ENCODE assay signal across 13 cellular contexts in genomic region chr12:34405286-34406227, GRCh38.
DNase-seq lines count a peak whose midpoint lies in the region; ATAC-seq and TF ChIP-seq lines count a peak whose summit lies in the region.
"Had no signal": no experiment of that assay in that cellular context is flagged by ENCODE, and none has a peak within 500 bp of the region (broad histone marks: within the 10 kb centered on the region; RNA-seq: fewer than 3 reads in every experiment).

No MANE protein-coding gene starts in this region.

- TF ChIP-seq CTCF in RWPE2 (IDR thresholded peaks at IDR 0.05; ENCODE audit: poor library complexity, severe bottlenecking), result no peak
- TF ChIP-seq CTCF in ovary (IDR thresholded peaks at IDR 0.05), result no peak
- TF ChIP-seq CTCF in foreskin keratinocyte (conservative IDR thresholded peaks at IDR 0.05), result no peak

- H3K27me3 ChIP-seq in RWPE2 (ENCODE audit: insufficient read depth, poor library complexity, severe bottlenecking) (no peaks in the 10 kb centered on the region), ovary (no peaks in the 10 kb centered on the region), foreskin keratinocyte (no peaks in the 10 kb centered on the region)
- H3K27me3 ChIP-seq: MG63, tibial nerve had no signal

- no peaks in the 10 kb centered on the region for H3K36me3 ChIP-seq in RWPE2 (ENCODE audit: low read depth)
- H3K36me3 ChIP-seq in ovary, result no peaks in the 10 kb centered on the region
- H3K36me3 ChIP-seq: MG63, tibial nerve had no signal

- H3K4me3 ChIP-seq in RWPE2 (ENCODE audit: severe bottlenecking) (no peak overlapping the region), ovary (no peak overlapping the region)
- H3K4me3 ChIP-seq: MG63, tibial nerve had no signal

- no peak overlapping the region for H3K27ac ChIP-seq in RWPE2 (ENCODE audit: poor library complexity, severe bottlenecking)
- no peak overlapping the region for H3K27ac ChIP-seq in ovary
- no peak overlapping the region for H3K27ac ChIP-seq in foreskin keratinocyte
- H3K27ac ChIP-seq: tibial nerve, VCaP had no signal

- intact Hi-C loops in Right ventricle myocardium superior (cut with DNase I), result no loop called here
- intact Hi-C loops in ovary (cut with DNase I), result no loop called here

- peak; percentile 0 for DNase-seq in AG08396 (ENCODE audit: low spot score)
- DNase-seq in RWPE2 (ENCODE audit: low spot score), result peak; percentile 29
- DNase-seq in Right ventricle myocardium superior, result peak; percentile 12
- DNase-seq in ovary, result peak; percentile 3 to 12 (median 5)
- no peak for DNase-seq in hippocampal formation (lab: John Stamatoyannopoulos, UW)
- DNase-seq in foreskin keratinocyte, result no peak
- DNase-seq in stimulated activated naive CD8-positive, alpha-beta T cell treated with anti-CD3 and anti-CD28 coated beads, Interleukin-15, Interleukin-2, amounts not matched to agents 100 U/mL and 50 U/mL, for 24 hours, result no peak
- DNase-seq: dermis blood vessel endothelial cell, MG63, NCI-H345 had no signal

- WGBS in ovary, 3 donors, result 64 to 75% (median 68%) methylated on average over 22 of the region's 22 CpGs

- ATAC-seq in RWPE2 (ENCODE audit: low read depth) (no peak), Right ventricle myocardium superior (ENCODE audit: poor library complexity) (no peak), HG03439 (IDR thresholded peaks at IDR 0.05; ENCODE audit: unreplicated experiment) (no peak), foreskin keratinocyte (no peak)
- no peak for ATAC-seq in stimulated activated naive CD8-positive, alpha-beta T cell treated with anti-CD3 and anti-CD28 coated beads, Interleukin-15, Interleukin-2, amounts not matched to agents 100 U/mL and 50 U/mL, for 24 hours

- no peak for TF ChIP-seq EP300 in ovary (IDR thresholded peaks at IDR 0.05)

- TF ChIP-seq POLR2A in ovary (IDR thresholded peaks at IDR 0.05), result no peak

- no peaks in the 10 kb centered on the region for H3K4me1 ChIP-seq in RWPE2 (ENCODE audit: insufficient read depth, poor library complexity, severe bottlenecking)
- H3K4me1 ChIP-seq in ovary (ENCODE audit: insufficient read depth), result no peaks in the 10 kb centered on the region
- H3K4me1 ChIP-seq in foreskin keratinocyte, result no peaks in the 10 kb centered on the region
- H3K4me1 ChIP-seq: tibial nerve had no signal

- H3K9me3 ChIP-seq in RWPE2 (ENCODE audit: severe bottlenecking) (peaks cover 7% of the 10 kb centered on the region), ovary (peaks cover 0 to 9% of the 10 kb centered on the region in 2 donors)

Comparison
In these comparisons a context has a peak if more than half of its experiments do, and no peak if none do; other contexts are left out.
1. DNase-seq: peak in AG08396 (single experiment), RWPE2 (single experiment), Right ventricle myocardium superior (single experiment) and ovary (5 of 5); none in hippocampal formation (0 of 2), foreskin keratinocyte (0 of 2) and stimulated activated naive CD8-positive, alpha-beta T cell treated with anti-CD3 and anti-CD28 coated beads, Interleukin-15, Interleukin-2, amounts not matched to agents 100 U/mL and 50 U/mL, for 24 hours (single experiment).